ENCODE assay signal across 10 cellular contexts in genomic region chr4:86032476-86033022, GRCh38.
A peak's percentile ranks its signal among the peaks of the same experiment; 100 is the strongest.
DNase-seq lines count a peak whose midpoint lies in the region; ATAC-seq, FAIRE-seq and TF ChIP-seq lines count a peak whose summit lies in the region.
"Had no signal": no experiment of that assay in that cellular context is flagged by ENCODE, and none has a peak within 500 bp of the region (broad histone marks: within the 10 kb centered on the region; RNA-seq: fewer than 3 reads in every experiment).

No MANE protein-coding gene starts in this region.

- H3K9ac ChIP-seq in endothelial cell of umbilical vein (replicated peaks; ENCODE audit: extremely low read depth, insufficient read depth, low read length) = no peak overlapping the region

- H3K27me3 ChIP-seq in endothelial cell of umbilical vein (ENCODE audit: control insufficient read depth in 2 of 2, insufficient read depth in 2 of 2, low read length in 2 of 2) (no peaks in the 10 kb centered on the region), small intestine (ENCODE audit: control insufficient read depth in 2 of 2, insufficient read depth in 2 of 2, low read length in 2 of 2) (no peaks in the 10 kb centered on the region)

- intact Hi-C loops in endothelial cell of umbilical vein (cut with micrococcal nuclease) = no loop called here

- peaks cover 40% of the 10 kb centered on the region for H3K4me1 ChIP-seq in endothelial cell of umbilical vein (ENCODE audit: control insufficient read depth, extremely low read depth, insufficient read depth, low read length)
- peaks cover 0 to 2% of the 10 kb centered on the region in 2 donors for H3K4me1 ChIP-seq in small intestine (ENCODE audit: control insufficient read depth in 2 of 2, insufficient read depth in 1 of 2, low read depth in 1 of 2, low read length in 1 of 2)

- POLR2A ChIA-PET in endothelial cell of umbilical vein (lab: Charles Lee) = no interaction called here

- H3K79me2 ChIP-seq in endothelial cell of umbilical vein (ENCODE audit: control insufficient read depth, insufficient read depth, low read length) = no peaks in the 10 kb centered on the region

- no TSS peak for BruUV-seq in endothelial cell of umbilical vein (replicated peaks; lab: Mats Ljungman, UMichigan)

- no peaks in the 10 kb centered on the region for H3K9me1 ChIP-seq in endothelial cell of umbilical vein (replicated peaks; ENCODE audit: control insufficient read depth, extremely low read depth, insufficient read depth, low read length)

- H3K4me2 ChIP-seq in endothelial cell of umbilical vein (ENCODE audit: insufficient read depth, low read length) = peak overlapping the region; percentile 24

- CTCF ChIA-PET in endothelial cell of umbilical vein (lab: Charles Lee) = interaction anchor here (0.9 to 2.2 kb wide), 9 partner anchors 8 to 285 kb away, joined by 3 to 16 read pairs (median 8); no protein-coding TSS in a partner anchor

- H3K27ac Mint-ChIP-seq in T-helper 2 cell treated with Interferon-gamma antibody and Interleukin-4, amounts not matched to agents 5 μg/mL and 100 μg/mL, for 36 hours = no peak overlapping the region
- H3K27ac Mint-ChIP-seq: CD8-positive, alpha-beta memory T cell had no signal

- DNase-seq in AG09319 (ENCODE audit: extremely low read depth, low read depth) (peak; percentile 76), NOMO-1 (lab: John Stamatoyannopoulos, UW; ENCODE audit: unreplicated experiment in 2 of 2) (peak; percentile 76 to 78), endothelial cell of umbilical vein (ENCODE audit: low read depth, low spot score) (no peak), myocyte (ENCODE audit: low read depth) (peak; percentile 61), small intestine (no peak)
- no peak for DNase-seq in T-helper 2 cell treated with Interferon-gamma antibody and Interleukin-4, amounts not matched to agents 5 μg/mL and 100 μg/mL, for 36 hours (ENCODE audit: low spot score)
- DNase-seq: CD8-positive, alpha-beta memory T cell had no signal

- no peaks in the 10 kb centered on the region for H3K36me3 Mint-ChIP-seq in T-helper 2 cell treated with Interferon-gamma antibody and Interleukin-4, amounts not matched to agents 5 μg/mL and 100 μg/mL, for 36 hours (ENCODE audit: low read depth)
- H3K36me3 Mint-ChIP-seq: CD8-positive, alpha-beta memory T cell had no signal

- peak overlapping the region; percentile 50 for H3K27ac ChIP-seq in endothelial cell of umbilical vein (ENCODE audit: insufficient read depth, low read depth, low read length)
- H3K27ac ChIP-seq in small intestine (ENCODE audit: low read depth in 1 of 2, low read length in 1 of 2) = peak overlapping the region in 1 of 2 donors; percentile 36

- H3K9me3 Mint-ChIP-seq in T-helper 2 cell treated with Interferon-gamma antibody and Interleukin-4, amounts not matched to agents 5 μg/mL and 100 μg/mL, for 36 hours = no peaks in the 10 kb centered on the region

- H3K27me3 Mint-ChIP-seq in T-helper 2 cell treated with Interferon-gamma antibody and Interleukin-4, amounts not matched to agents 5 μg/mL and 100 μg/mL, for 36 hours (ENCODE audit: low read depth) = no peaks in the 10 kb centered on the region
- H3K27me3 Mint-ChIP-seq: CD8-positive, alpha-beta memory T cell had no signal

- dilution Hi-C loops in endothelial cell of umbilical vein (cut with MboI; ENCODE audit: extremely low pct_ligation_motif_present, low sequenced_read_pairs) = no loop called here

- TF ChIP-seq POLR2A in endothelial cell of umbilical vein (IDR thresholded peaks at IDR 0.05; ENCODE audit: low read depth, low read length) = no peak

- H4K20me1 ChIP-seq in endothelial cell of umbilical vein (replicated peaks; ENCODE audit: control insufficient read depth, extremely low read depth, insufficient read depth, low read length) = no peaks in the 10 kb centered on the region

- TF ChIP-seq CTCF in AG09319 (IDR thresholded peaks at IDR 0.05; ENCODE audit: low read depth, low read length) (no peak), endothelial cell of umbilical vein (IDR thresholded peaks at IDR 0.05; ENCODE audit: extremely low read depth in 1 of 2, insufficient read depth in 1 of 2, low read depth in 1 of 2, low read length in 2 of 2) (no peak)

- FAIRE-seq in endothelial cell of umbilical vein (lab: Jason Lieb, UNC) (no peak), small intestine (lab: Jason Lieb, UNC) (no peak)
- FAIRE-seq: endometrium had no signal

- no peak overlapping the region for H3K4me3 Mint-ChIP-seq in T-helper 2 cell treated with Interferon-gamma antibody and Interleukin-4, amounts not matched to agents 5 μg/mL and 100 μg/mL, for 36 hours
- H3K4me3 Mint-ChIP-seq: CD8-positive, alpha-beta memory T cell had no signal

- H3K9me3 ChIP-seq in endothelial cell of umbilical vein (replicated peaks; ENCODE audit: control insufficient read depth, insufficient read depth, low read length) (no peaks in the 10 kb centered on the region), small intestine (ENCODE audit: control insufficient read depth, low read depth) (no peaks in the 10 kb centered on the region)

- ATAC-seq in activated CD4-positive, CD25-positive, alpha-beta regulatory T cell treated with anti-CD3 and anti-CD28 coated beads, Interleukin-2, amount 50 U/mL, for 24 hours = no peak
- no peak for ATAC-seq in HG03469 (IDR thresholded peaks at IDR 0.05; ENCODE audit: unreplicated experiment)

- H3K4me1 Mint-ChIP-seq in T-helper 2 cell treated with Interferon-gamma antibody and Interleukin-4, amounts not matched to agents 5 μg/mL and 100 μg/mL, for 36 hours (ENCODE audit: low read depth) = no peaks in the 10 kb centered on the region
- H3K4me1 Mint-ChIP-seq: CD8-positive, alpha-beta memory T cell had no signal

- H2AFZ ChIP-seq in endothelial cell of umbilical vein (ENCODE audit: low read depth, low read length) = peak overlapping the region; percentile 52

- H3K4me3 ChIP-seq in endothelial cell of umbilical vein (replicated peaks in 1 of 3; ENCODE audit: insufficient read depth in 1 of 3, low read depth in 1 of 3, low read length in 3 of 3) (no peak overlapping the region), small intestine (ENCODE audit: low read depth in 1 of 2, low read length in 2 of 2) (no peak overlapping the region)

- 34 to 55% (median 47%) methylated on average over 4 of the region's 4 CpGs for WGBS in small intestine, 3 donors

- H3K36me3 ChIP-seq in endothelial cell of umbilical vein (ENCODE audit: control insufficient read depth in 2 of 2, extremely low read depth in 1 of 2, insufficient read depth in 2 of 2, low read length in 2 of 2) (no peaks in the 10 kb centered on the region), small intestine (ENCODE audit: control insufficient read depth in 2 of 2, insufficient read depth in 2 of 2, low read length in 2 of 2) (no peaks in the 10 kb centered on the region)

TF ChIP-seq in endothelial cell of umbilical vein, 7 proteins besides CTCF, POLR2A, EP300 and RAD21:
- TF ChIP-seq GATA2 (IDR thresholded peaks at IDR 0.05; ENCODE audit: insufficient read depth, insufficient read length, low read depth, low read length) (no peak), MAX (IDR thresholded peaks at IDR 0.05; ENCODE audit: insufficient read depth, insufficient read length) (no peak), POLR2AphosphoS5 (IDR thresholded peaks at IDR 0.05; ENCODE audit: insufficient read depth, low read depth, low read length) (no peak), MYC (IDR thresholded peaks at IDR 0.05; ENCODE audit: low read depth, low read length) (no peak), FOS (IDR thresholded peaks at IDR 0.05; ENCODE audit: borderline replicate concordance, insufficient read depth, low read length) (no peak), JUN (IDR thresholded peaks at IDR 0.05; ENCODE audit: borderline replicate concordance, insufficient read depth, insufficient read length, low read depth) (no peak), EZH2 (IDR thresholded peaks at IDR 0.05; ENCODE audit: borderline replicate concordance, low read depth, low read length, severe bottlenecking) (no peak)
TF ChIP-seq in endothelial cell of umbilical vein: peak in this region for 0.

Comparison
In these comparisons a context has a peak if more than half of its experiments do, and no peak if none do; other contexts are left out.
1. DNase-seq: peak in AG09319 (single experiment), NOMO-1 (2 of 2) and myocyte (single experiment); none in endothelial cell of umbilical vein (single experiment), T-helper 2 cell treated with Interferon-gamma antibody and Interleukin-4, amounts not matched to agents 5 μg/mL and 100 μg/mL, for 36 hours (single experiment) and small intestine (single experiment).